Comparison of ENCODE assay signal across 23 cellular contexts in genomic region chr17:36506831-36507230, GRCh38.
"Had no signal": no experiment of that assay in that cellular context is flagged by ENCODE, and none has a peak within 500 bp of the region (broad histone marks: within the 10 kb centered on the region; RNA-seq: fewer than 3 reads in every experiment).

No MANE protein-coding gene starts in this region.

- H3K4me1 ChIP-seq: breast epithelium, esophagus muscularis mucosa, foreskin keratinocyte, lower lobe of right lung, spleen, tibial nerve had no signal

- H3K4me1 Mint-ChIP-seq: activated CD4-positive, alpha-beta memory T cell treated with anti-CD3 and anti-CD28 coated beads, Interleukin-2, amount 10 ng/mL, durations not matched to agents 7 days and 5 days; activated naive CD8-positive, alpha-beta T cell treated with anti-CD3 and anti-CD28 coated beads, Interleukin-2, amount 50 U/mL, for 24 hours; immature natural killer cell had no signal

- H3K36me3 ChIP-seq: breast epithelium had no signal

- H3K27me3 ChIP-seq: breast epithelium, esophagus muscularis mucosa, foreskin keratinocyte, heart left ventricle, spleen, tibial nerve had no signal

- H3K27ac ChIP-seq: breast epithelium, esophagus muscularis mucosa, foreskin keratinocyte, heart left ventricle, lower lobe of right lung, spleen, tibial nerve had no signal

- H3K9me3 Mint-ChIP-seq: activated CD4-positive, alpha-beta memory T cell treated with anti-CD3 and anti-CD28 coated beads, Interleukin-2, amount 10 ng/mL, durations not matched to agents 7 days and 5 days; activated CD4-positive, alpha-beta T cell treated with anti-CD3 and anti-CD28 coated beads, Interleukin-2, amount 10 ng/mL, durations not matched to agents 24 days and 14 days; activated naive CD4-positive, alpha-beta T cell treated with anti-CD3 and anti-CD28 coated beads, Interleukin-2, amount 50 U/mL, for 24 hours; activated naive CD8-positive, alpha-beta T cell treated with anti-CD3 and anti-CD28 coated beads, Interleukin-2, amount 50 U/mL, for 24 hours; central memory CD8-positive, alpha-beta T cell; dendritic cell treated with granulocyte-macrophage colony-stimulating factor and Interleukin-4, amounts not matched to agents 40 ng/mL and 50 ng/mL, for 4 days; immature natural killer cell; natural killer cell treated with Interleukin-12 subunit alpha and Interleukin-12 subunit beta and Interleukin-15 and Interleukin-18, amount 100 ng/mL, for 72 hours had no signal

- H3K27me3 Mint-ChIP-seq: activated CD4-positive, alpha-beta memory T cell treated with anti-CD3 and anti-CD28 coated beads, Interleukin-2, amount 10 ng/mL, durations not matched to agents 7 days and 5 days; activated CD4-positive, alpha-beta T cell treated with anti-CD3 and anti-CD28 coated beads, Interleukin-2, amount 10 ng/mL, durations not matched to agents 24 days and 14 days; activated naive CD4-positive, alpha-beta T cell treated with anti-CD3 and anti-CD28 coated beads, Interleukin-2, amount 50 U/mL, for 24 hours; activated naive CD8-positive, alpha-beta T cell treated with anti-CD3 and anti-CD28 coated beads, Interleukin-2, amount 50 U/mL, for 24 hours; central memory CD8-positive, alpha-beta T cell; dendritic cell treated with granulocyte-macrophage colony-stimulating factor and Interleukin-4, amounts not matched to agents 40 ng/mL and 50 ng/mL, for 4 days; natural killer cell treated with Interleukin-12 subunit alpha and Interleukin-12 subunit beta and Interleukin-15 and Interleukin-18, amount 100 ng/mL, for 72 hours; T-helper 17 cell had no signal

- DNase-seq: activated CD4-positive, alpha-beta memory T cell treated with anti-CD3 and anti-CD28 coated beads, Interleukin-2, amount 10 ng/mL, durations not matched to agents 7 days and 5 days; activated CD4-positive, alpha-beta T cell treated with anti-CD3 and anti-CD28 coated beads, Interleukin-2, amount 10 ng/mL, durations not matched to agents 24 days and 14 days; activated naive CD8-positive, alpha-beta T cell treated with anti-CD3 and anti-CD28 coated beads, Interleukin-2, amount 50 U/mL, for 24 hours; amygdala; foreskin keratinocyte; heart left ventricle; hypothalamus; immature natural killer cell; lower lobe of right lung; mesenchymal stem cell; posterior cingulate gyrus; right cardiac atrium; spleen; stimulated activated naive CD4-positive, alpha-beta T cell; T-helper 17 cell; T1000 had no signal

- H3K4me3 Mint-ChIP-seq: activated CD4-positive, alpha-beta memory T cell treated with anti-CD3 and anti-CD28 coated beads, Interleukin-2, amount 10 ng/mL, durations not matched to agents 7 days and 5 days; activated CD4-positive, alpha-beta T cell treated with anti-CD3 and anti-CD28 coated beads, Interleukin-2, amount 10 ng/mL, durations not matched to agents 24 days and 14 days; activated naive CD4-positive, alpha-beta T cell treated with anti-CD3 and anti-CD28 coated beads, Interleukin-2, amount 50 U/mL, for 24 hours; activated naive CD8-positive, alpha-beta T cell treated with anti-CD3 and anti-CD28 coated beads, Interleukin-2, amount 50 U/mL, for 24 hours; central memory CD8-positive, alpha-beta T cell; dendritic cell treated with granulocyte-macrophage colony-stimulating factor and Interleukin-4, amounts not matched to agents 40 ng/mL and 50 ng/mL, for 4 days; immature natural killer cell; natural killer cell treated with Interleukin-12 subunit alpha and Interleukin-12 subunit beta and Interleukin-15 and Interleukin-18, amount 100 ng/mL, for 72 hours; T-helper 17 cell had no signal

- H3K9me3 ChIP-seq: breast epithelium, esophagus muscularis mucosa, heart left ventricle, lower lobe of right lung, spleen, tibial nerve had no signal

- H3K27ac Mint-ChIP-seq: activated CD4-positive, alpha-beta memory T cell treated with anti-CD3 and anti-CD28 coated beads, Interleukin-2, amount 10 ng/mL, durations not matched to agents 7 days and 5 days; activated CD4-positive, alpha-beta T cell treated with anti-CD3 and anti-CD28 coated beads, Interleukin-2, amount 10 ng/mL, durations not matched to agents 24 days and 14 days; activated naive CD4-positive, alpha-beta T cell treated with anti-CD3 and anti-CD28 coated beads, Interleukin-2, amount 50 U/mL, for 24 hours; activated naive CD8-positive, alpha-beta T cell treated with anti-CD3 and anti-CD28 coated beads, Interleukin-2, amount 50 U/mL, for 24 hours; dendritic cell treated with granulocyte-macrophage colony-stimulating factor and Interleukin-4, amounts not matched to agents 40 ng/mL and 50 ng/mL, for 4 days; immature natural killer cell; natural killer cell treated with Interleukin-12 subunit alpha and Interleukin-12 subunit beta and Interleukin-15 and Interleukin-18, amount 100 ng/mL, for 72 hours; T-helper 17 cell had no signal

- H3K4me3 ChIP-seq: breast epithelium, esophagus muscularis mucosa, heart left ventricle, lower lobe of right lung, spleen, tibial nerve had no signal
